1 cellular context compared by ENCODE assay signal in the genomic region with DNA sequence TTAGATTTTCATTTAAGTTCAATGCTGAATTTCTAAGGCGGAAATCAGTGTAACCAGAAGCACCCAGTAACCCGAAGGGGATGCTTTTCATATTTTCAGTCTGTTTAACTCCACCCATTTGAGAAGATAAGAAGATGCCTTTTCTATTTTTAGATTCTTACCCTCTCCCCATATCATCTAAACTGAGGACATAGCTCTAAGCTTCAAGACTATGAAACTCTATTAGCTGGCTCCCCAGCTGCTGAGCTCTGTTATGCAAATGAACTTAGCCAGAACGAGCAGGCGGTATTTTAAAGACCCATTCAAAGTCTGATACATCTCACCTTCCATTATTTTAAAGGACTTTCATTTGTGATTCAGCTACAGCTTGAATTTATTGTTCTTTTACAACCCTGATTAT.
TF ChIP-seq lines count a peak whose summit lies in the region.

No MANE protein-coding gene starts in this region.

TF ChIP-seq in WTC11, 78 proteins besides CTCF, POLR2A, EP300 and RAD21 (continued from another document):
- TF ChIP-seq, protein P1, sequence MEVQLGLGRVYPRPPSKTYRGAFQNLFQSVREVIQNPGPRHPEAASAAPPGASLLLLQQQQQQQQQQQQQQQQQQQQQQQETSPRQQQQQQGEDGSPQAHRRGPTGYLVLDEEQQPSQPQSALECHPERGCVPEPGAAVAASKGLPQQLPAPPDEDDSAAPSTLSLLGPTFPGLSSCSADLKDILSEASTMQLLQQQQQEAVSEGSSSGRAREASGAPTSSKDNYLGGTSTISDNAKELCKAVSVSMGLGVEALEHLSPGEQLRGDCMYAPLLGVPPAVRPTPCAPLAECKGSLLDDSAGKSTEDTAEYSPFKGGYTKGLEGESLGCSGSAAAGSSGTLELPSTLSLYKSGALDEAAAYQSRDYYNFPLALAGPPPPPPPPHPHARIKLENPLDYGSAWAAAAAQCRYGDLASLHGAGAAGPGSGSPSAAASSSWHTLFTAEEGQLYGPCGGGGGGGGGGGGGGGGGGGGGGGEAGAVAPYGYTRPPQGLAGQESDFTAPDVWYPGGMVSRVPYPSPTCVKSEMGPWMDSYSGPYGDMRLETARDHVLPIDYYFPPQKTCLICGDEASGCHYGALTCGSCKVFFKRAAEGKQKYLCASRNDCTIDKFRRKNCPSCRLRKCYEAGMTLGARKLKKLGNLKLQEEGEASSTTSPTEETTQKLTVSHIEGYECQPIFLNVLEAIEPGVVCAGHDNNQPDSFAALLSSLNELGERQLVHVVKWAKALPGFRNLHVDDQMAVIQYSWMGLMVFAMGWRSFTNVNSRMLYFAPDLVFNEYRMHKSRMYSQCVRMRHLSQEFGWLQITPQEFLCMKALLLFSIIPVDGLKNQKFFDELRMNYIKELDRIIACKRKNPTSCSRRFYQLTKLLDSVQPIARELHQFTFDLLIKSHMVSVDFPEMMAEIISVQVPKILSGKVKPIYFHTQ (CRISPR knock-in tag; IDR thresholded peaks at IDR 0.05), result no peak
- TF ChIP-seq, protein P2, sequence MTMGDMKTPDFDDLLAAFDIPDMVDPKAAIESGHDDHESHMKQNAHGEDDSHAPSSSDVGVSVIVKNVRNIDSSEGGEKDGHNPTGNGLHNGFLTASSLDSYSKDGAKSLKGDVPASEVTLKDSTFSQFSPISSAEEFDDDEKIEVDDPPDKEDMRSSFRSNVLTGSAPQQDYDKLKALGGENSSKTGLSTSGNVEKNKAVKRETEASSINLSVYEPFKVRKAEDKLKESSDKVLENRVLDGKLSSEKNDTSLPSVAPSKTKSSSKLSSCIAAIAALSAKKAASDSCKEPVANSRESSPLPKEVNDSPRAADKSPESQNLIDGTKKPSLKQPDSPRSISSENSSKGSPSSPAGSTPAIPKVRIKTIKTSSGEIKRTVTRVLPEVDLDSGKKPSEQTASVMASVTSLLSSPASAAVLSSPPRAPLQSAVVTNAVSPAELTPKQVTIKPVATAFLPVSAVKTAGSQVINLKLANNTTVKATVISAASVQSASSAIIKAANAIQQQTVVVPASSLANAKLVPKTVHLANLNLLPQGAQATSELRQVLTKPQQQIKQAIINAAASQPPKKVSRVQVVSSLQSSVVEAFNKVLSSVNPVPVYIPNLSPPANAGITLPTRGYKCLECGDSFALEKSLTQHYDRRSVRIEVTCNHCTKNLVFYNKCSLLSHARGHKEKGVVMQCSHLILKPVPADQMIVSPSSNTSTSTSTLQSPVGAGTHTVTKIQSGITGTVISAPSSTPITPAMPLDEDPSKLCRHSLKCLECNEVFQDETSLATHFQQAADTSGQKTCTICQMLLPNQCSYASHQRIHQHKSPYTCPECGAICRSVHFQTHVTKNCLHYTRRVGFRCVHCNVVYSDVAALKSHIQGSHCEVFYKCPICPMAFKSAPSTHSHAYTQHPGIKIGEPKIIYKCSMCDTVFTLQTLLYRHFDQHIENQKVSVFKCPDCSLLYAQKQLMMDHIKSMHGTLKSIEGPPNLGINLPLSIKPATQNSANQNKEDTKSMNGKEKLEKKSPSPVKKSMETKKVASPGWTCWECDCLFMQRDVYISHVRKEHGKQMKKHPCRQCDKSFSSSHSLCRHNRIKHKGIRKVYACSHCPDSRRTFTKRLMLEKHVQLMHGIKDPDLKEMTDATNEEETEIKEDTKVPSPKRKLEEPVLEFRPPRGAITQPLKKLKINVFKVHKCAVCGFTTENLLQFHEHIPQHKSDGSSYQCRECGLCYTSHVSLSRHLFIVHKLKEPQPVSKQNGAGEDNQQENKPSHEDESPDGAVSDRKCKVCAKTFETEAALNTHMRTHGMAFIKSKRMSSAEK (CRISPR knock-in tag; IDR thresholded peaks at IDR 0.05; ENCODE audit: borderline replicate concordance), result no peak
- TF ChIP-seq ZNF396 (CRISPR knock-in tag; IDR thresholded peaks at IDR 0.05; ENCODE audit: borderline replicate concordance) (no peak), FOXP1 (CRISPR knock-in tag; IDR thresholded peaks at IDR 0.05; ENCODE audit: borderline replicate concordance) (no peak), NR3C1 (CRISPR knock-in tag; conservative IDR thresholded peaks at IDR 0.05; ENCODE audit: low read depth) (no peak), GTF2I (CRISPR knock-in tag; conservative IDR thresholded peaks at IDR 0.05) (no peak)
- TF ChIP-seq, protein P3, sequence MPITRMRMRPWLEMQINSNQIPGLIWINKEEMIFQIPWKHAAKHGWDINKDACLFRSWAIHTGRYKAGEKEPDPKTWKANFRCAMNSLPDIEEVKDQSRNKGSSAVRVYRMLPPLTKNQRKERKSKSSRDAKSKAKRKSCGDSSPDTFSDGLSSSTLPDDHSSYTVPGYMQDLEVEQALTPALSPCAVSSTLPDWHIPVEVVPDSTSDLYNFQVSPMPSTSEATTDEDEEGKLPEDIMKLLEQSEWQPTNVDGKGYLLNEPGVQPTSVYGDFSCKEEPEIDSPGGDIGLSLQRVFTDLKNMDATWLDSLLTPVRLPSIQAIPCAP (CRISPR knock-in tag; IDR thresholded peaks at IDR 0.05), result no peak
- TF ChIP-seq, protein P4, sequence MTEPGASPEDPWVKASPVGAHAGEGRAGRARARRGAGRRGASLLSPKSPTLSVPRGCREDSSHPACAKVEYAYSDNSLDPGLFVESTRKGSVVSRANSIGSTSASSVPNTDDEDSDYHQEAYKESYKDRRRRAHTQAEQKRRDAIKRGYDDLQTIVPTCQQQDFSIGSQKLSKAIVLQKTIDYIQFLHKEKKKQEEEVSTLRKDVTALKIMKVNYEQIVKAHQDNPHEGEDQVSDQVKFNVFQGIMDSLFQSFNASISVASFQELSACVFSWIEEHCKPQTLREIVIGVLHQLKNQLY (CRISPR knock-in tag; IDR thresholded peaks at IDR 0.05), result no peak
